ENCODE assay signal across 8 cellular contexts in genomic region chr12:32273063-32273521, GRCh38.
DNase-seq lines count a peak whose midpoint lies in the region; ATAC-seq, FAIRE-seq and TF ChIP-seq lines count a peak whose summit lies in the region.

No MANE protein-coding gene starts in this region.

- no peak for FAIRE-seq in kidney (lab: Jason Lieb, UNC)

- peaks cover 42% of the 10 kb centered on the region for H3K4me1 ChIP-seq in A673 (ENCODE audit: insufficient read depth, low read length, poor library complexity, severe bottlenecking)
- peaks cover 11% of the 10 kb centered on the region for H3K4me1 ChIP-seq in adipocyte (ENCODE audit: control insufficient read depth, insufficient read depth, low read length)
- peaks cover 6% of the 10 kb centered on the region for H3K4me1 ChIP-seq in vagina
- H3K4me1 ChIP-seq in kidney (ENCODE audit: control insufficient read depth in 1 of 2, insufficient read depth in 1 of 2, low read depth in 1 of 2, low read length in 2 of 2) = peaks cover 7 to 19% of the 10 kb centered on the region in 2 donors

- H3K9me3 ChIP-seq in A673 (ENCODE audit: low read depth, low read length, poor library complexity, severe bottlenecking) (no peaks in the 10 kb centered on the region), adipocyte (ENCODE audit: control insufficient read depth, low read length) (no peaks in the 10 kb centered on the region), vagina (no peaks in the 10 kb centered on the region), kidney (ENCODE audit: control insufficient read depth in 1 of 2, low read length in 2 of 2) (no peaks in the 10 kb centered on the region)

- peak overlapping the region; percentile 47 for H3K27ac ChIP-seq in A673 (ENCODE audit: low read depth, low read length, poor library complexity, severe bottlenecking)
- no peak overlapping the region for H3K27ac ChIP-seq in coronary artery
- H3K27ac ChIP-seq in vagina = no peak overlapping the region
- H3K27ac ChIP-seq in kidney (ENCODE audit: low read depth in 2 of 2, low read length in 2 of 2) = peak overlapping the region in 1 of 2 donors; percentile 13

- TF ChIP-seq POLR2A in vagina (IDR thresholded peaks at IDR 0.05) = no peak

- intact Hi-C loops in A673 (cut with micrococcal nuclease; ENCODE audit: unreplicated experiment) (no loop called here), vagina (cut with DNase I) (no loop called here), kidney (cut with DNase I) (no loop called here)

- no peak overlapping the region for H3K9ac ChIP-seq in adipocyte (ENCODE audit: low read length)
- H3K9ac ChIP-seq in kidney (ENCODE audit: low read length in 2 of 2) = no peak overlapping the region

- POLR2A ChIA-PET in A673 (lab: Charles Lee; ENCODE audit: low non-redundant PET) (no interaction called here), HEK293T (lab: Yijun Ruan, JAX) (no interaction called here)

- H3K4me3 ChIP-seq in A673 (ENCODE audit: low read depth, low read length, poor library complexity, severe bottlenecking) (no peak overlapping the region), adipocyte (ENCODE audit: low read length) (no peak overlapping the region), coronary artery (no peak overlapping the region), vagina (no peak overlapping the region), kidney (ENCODE audit: low read length in 2 of 2) (no peak overlapping the region)

- DNase-seq in A673 (ENCODE audit: low spot score) (no peak), adipocyte (ENCODE audit: low read depth) (peak; percentile 22), coronary artery (ENCODE audit: low spot score) (no peak), HEK293T (ENCODE audit: extremely low spot score) (no peak), vagina (ENCODE audit: extremely low spot score in 2 of 2) (no peak), kidney (no peak)

- no TSS peak for BruUV-seq in A673 (replicated peaks; lab: Mats Ljungman, UMichigan)

- ATAC-seq in GM19023 (IDR thresholded peaks at IDR 0.05; ENCODE audit: unreplicated experiment) = peak; percentile 42
- peak; percentile 53 for ATAC-seq in HG03095 (IDR thresholded peaks at IDR 0.05; ENCODE audit: unreplicated experiment)

- CTCF ChIA-PET in A673 (lab: Charles Lee) (no interaction called here), HEK293T (lab: Yijun Ruan, JAX) (no interaction called here)

- H3K36me3 ChIP-seq in A673 (ENCODE audit: insufficient read depth, low read length, poor library complexity, severe bottlenecking) (no peaks in the 10 kb centered on the region), adipocyte (ENCODE audit: control insufficient read depth, insufficient read depth, low read length, severe bottlenecking) (no peaks in the 10 kb centered on the region), vagina (no peaks in the 10 kb centered on the region), kidney (ENCODE audit: control insufficient read depth in 1 of 2, insufficient read depth in 2 of 2, low read length in 2 of 2) (no peaks in the 10 kb centered on the region)

- TF ChIP-seq CTCF in A673 (conservative IDR thresholded peaks at IDR 0.05; ENCODE audit: low read depth, low read length) (no peak), coronary artery (IDR thresholded peaks at IDR 0.05) (no peak), vagina (IDR thresholded peaks at IDR 0.05) (no peak), kidney (IDR thresholded peaks at IDR 0.05; ENCODE audit: borderline replicate concordance, extremely low read depth, insufficient read depth) (no peak)

- H3K27me3 ChIP-seq in A673 (replicated peaks; ENCODE audit: insufficient read depth, low read depth, low read length, poor library complexity) (no peaks in the 10 kb centered on the region), adipocyte (replicated peaks; ENCODE audit: control insufficient read depth, insufficient read depth, low read length) (no peaks in the 10 kb centered on the region), vagina (no peaks in the 10 kb centered on the region)

TF ChIP-seq in HEK293T, 16 proteins besides CTCF, POLR2A, EP300 and RAD21:
- no peak for TF ChIP-seq ELF4 (IDR thresholded peaks at IDR 0.05)
- no peak for TF ChIP-seq PKNOX1 (IDR thresholded peaks at IDR 0.05)
- TF ChIP-seq FOXM1 (IDR thresholded peaks at IDR 0.05; ENCODE audit: borderline replicate concordance) = no peak
- TF ChIP-seq SP1 (IDR thresholded peaks at IDR 0.05) = no peak
- no peak for TF ChIP-seq NFRKB (IDR thresholded peaks at IDR 0.05)
